In the genomic region with DNA sequence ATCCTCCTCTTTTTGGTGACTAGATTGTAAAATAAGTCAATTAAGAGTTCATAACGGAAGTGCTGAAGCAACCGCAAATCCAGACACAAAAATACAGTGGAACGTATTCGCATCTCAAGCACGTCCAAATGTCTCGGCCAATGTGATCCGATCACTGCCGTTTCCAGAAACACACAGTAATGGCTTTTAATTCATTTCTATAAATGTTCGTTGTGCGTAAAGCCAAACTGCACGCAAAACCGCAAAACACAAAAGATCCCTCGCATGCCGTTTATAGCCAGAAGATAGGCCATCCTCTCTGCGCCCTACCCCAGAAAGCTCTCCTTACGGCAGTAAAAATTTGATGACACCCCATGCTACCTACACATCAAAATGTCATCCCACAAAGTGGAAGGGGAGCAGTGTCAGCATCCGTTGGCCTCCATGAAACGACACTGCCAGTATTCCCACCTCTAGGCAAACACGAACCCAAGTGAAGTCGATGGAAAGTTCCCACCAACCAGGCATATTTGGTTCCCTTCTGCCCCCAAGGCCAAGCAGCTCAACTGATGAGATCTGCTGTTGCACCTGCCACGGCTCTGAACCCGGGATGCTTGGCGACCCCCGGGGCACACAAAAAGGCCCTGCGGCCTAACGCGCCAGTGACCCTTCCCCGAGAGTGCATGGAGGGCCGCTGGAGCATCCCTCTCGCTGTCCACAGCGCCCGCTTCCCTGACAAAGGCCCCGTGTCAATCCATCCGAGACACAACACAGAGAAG, we compare ENCODE assay signal across 8 cellular contexts. TPM values are rescaled to one million over a fixed set of nuclear protein-coding genes. Genes with fewer than 3 reads are reported as not detected.
DNase-seq lines count a peak whose midpoint lies in the region; ATAC-seq and TF ChIP-seq lines count a peak whose summit lies in the region.

No MANE protein-coding gene starts in this region.

- no peaks in the 10 kb centered on the region for H3K27me3 ChIP-seq in gastroesophageal sphincter

- DNase-seq in 8988T (peak; percentile 28), GM19238 (ENCODE audit: insufficient read length, low spot score) (peak; percentile 15), WTC11 (ENCODE audit: low spot score) (peak; percentile 36), progenitor cell of endocrine pancreas (ENCODE audit: low spot score, unreplicated experiment) (no peak), hippocampal formation (lab: John Stamatoyannopoulos, UW) (no peak), MV-4-11 (lab: John Stamatoyannopoulos, UW) (no peak)

- H3K36me3 ChIP-seq in gastroesophageal sphincter, result no peaks in the 10 kb centered on the region

- H3K4me3 Mint-ChIP-seq in WTC11, result peak overlapping the region; percentile 98
- peak overlapping the region; percentile 98 for H3K4me3 Mint-ChIP-seq in progenitor cell of endocrine pancreas (ENCODE audit: low read depth)

- H3K27me3 Mint-ChIP-seq in WTC11 (ENCODE audit: low read depth) (no peaks in the 10 kb centered on the region), progenitor cell of endocrine pancreas (no peaks in the 10 kb centered on the region)

- peak overlapping the region in 2 of 4 donors; percentile 89 to 90 for H3K27ac ChIP-seq in gastroesophageal sphincter

- H3K4me1 ChIP-seq in gastroesophageal sphincter, result peaks cover 0 to 29% (median 3%) of the 10 kb centered on the region in 3 donors

- TF ChIP-seq POLR2A in gastroesophageal sphincter (IDR thresholded peaks at IDR 0.05), result no peak

- H3K27ac Mint-ChIP-seq in WTC11 (peak overlapping the region; percentile 95), progenitor cell of endocrine pancreas (peak overlapping the region; percentile 99)

- WGBS in gastroesophageal sphincter (ENCODE audit: low coverage in 1 of 2), 2 donors, result 78 to 93% methylated on average over 14 to 17 of the region's 34 CpGs

- H3K36me3 Mint-ChIP-seq in WTC11, result no peaks in the 10 kb centered on the region; the same call in 1 of the 2 replicates
- H3K36me3 Mint-ChIP-seq in progenitor cell of endocrine pancreas (ENCODE audit: insufficient read depth), result peaks cover 1% of the 10 kb centered on the region

- peaks cover 4% of the 10 kb centered on the region; the same call in 1 of the 2 replicates for H3K9me3 Mint-ChIP-seq in WTC11
- H3K9me3 Mint-ChIP-seq in progenitor cell of endocrine pancreas (ENCODE audit: low read depth), result peaks cover 3% of the 10 kb centered on the region

- TF ChIP-seq CTCF in WTC11 (IDR thresholded peaks at IDR 0.05) (no peak), gastroesophageal sphincter (IDR thresholded peaks at IDR 0.05) (no peak), progenitor cell of endocrine pancreas (IDR thresholded peaks at IDR 0.05; ENCODE audit: unreplicated experiment) (no peak)

- CTCF ChIA-PET in WTC11 (lab: Charles Lee), result interaction anchor here (1.2 kb wide), 1 partner anchor 183 kb away, joined by 13 read pairs; no protein-coding TSS in a partner anchor

- no peaks in the 10 kb centered on the region for H3K9me3 ChIP-seq in gastroesophageal sphincter

- POLR2A ChIA-PET in WTC11 (lab: Charles Lee), result interaction anchor here (0.7 kb wide), 1 partner anchor 227 kb away, joined by 3 read pairs; no protein-coding TSS in a partner anchor

- H3K4me1 Mint-ChIP-seq in WTC11 (peaks cover 15% of the 10 kb centered on the region), progenitor cell of endocrine pancreas (ENCODE audit: low read depth) (peaks cover 12% of the 10 kb centered on the region)

- TF ChIP-seq EP300 in gastroesophageal sphincter (IDR thresholded peaks at IDR 0.05), result no peak

- ATAC-seq in WTC11 (no peak), gastroesophageal sphincter (no peak), HG03108 (IDR thresholded peaks at IDR 0.05; ENCODE audit: unreplicated experiment) (no peak)

- H3K4me3 ChIP-seq in gastroesophageal sphincter, result peak overlapping the region; percentile 88 to 93

TF ChIP-seq in WTC11, 78 proteins besides CTCF, POLR2A, EP300 and RAD21:
- 0 out of 2 replicates have a peak, but pooled peaks have one; percentile 24 for TF ChIP-seq ZNF317 (CRISPR knock-in tag; IDR thresholded peaks at IDR 0.05; ENCODE audit: borderline replicate concordance, low read depth)
- TF ChIP-seq, protein P1, sequence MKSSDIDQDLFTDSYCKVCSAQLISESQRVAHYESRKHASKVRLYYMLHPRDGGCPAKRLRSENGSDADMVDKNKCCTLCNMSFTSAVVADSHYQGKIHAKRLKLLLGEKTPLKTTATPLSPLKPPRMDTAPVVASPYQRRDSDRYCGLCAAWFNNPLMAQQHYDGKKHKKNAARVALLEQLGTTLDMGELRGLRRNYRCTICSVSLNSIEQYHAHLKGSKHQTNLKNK (CRISPR knock-in tag; IDR thresholded peaks at IDR 0.05), result no peak

RNA-seq across cellular contexts. Expression of gene HECTD4, which starts 1.4 kb away (rescaled TPM):
- total RNA-seq in WTC11 (2021) (26.5 to 32.2 TPM (median 31.7 TPM) in 3 replicates), gastroesophageal sphincter (10 to 100 TPM; 23.1 to 56.8 (median 42.3) TPM), progenitor cell of endocrine pancreas (86.7 and 88.8 TPM in 2 replicates)

RNA-seq across cellular contexts. Expression of gene RPL6, which starts 28.6 kb away (rescaled TPM):
- total RNA-seq in WTC11 (2021) (1,730 to 1,803 TPM (median 1,794 TPM) in 3 replicates), gastroesophageal sphincter (1,000 to 10,000 TPM in 3 of 4 donors, 100 to 1,000 TPM in 1; 947 to 1,918 (median 1,526) TPM), progenitor cell of endocrine pancreas (1,626 and 1,651 TPM in 2 replicates)

RNA-seq across cellular contexts. Expression of gene PTPN11, which starts 37.9 kb away (rescaled TPM):
- 112 TPM in 3 replicates for total RNA-seq in WTC11 (2021)
- total RNA-seq in gastroesophageal sphincter, result 100 to 1,000 TPM; 131 to 178 (median 141) TPM
- total RNA-seq in progenitor cell of endocrine pancreas, result 73.8 and 77.3 TPM in 2 replicates

Comparison
In these comparisons a context has a peak if more than half of its experiments do, and no peak if none do; other contexts are left out.
1. DNase-seq: peak in 8988T (single experiment), GM19238 (single experiment) and WTC11 (single experiment); none in progenitor cell of endocrine pancreas (single experiment), hippocampal formation (0 of 2) and MV-4-11 (single experiment).